Comparison of ENCODE assay signal across 9 cellular contexts in genomic region chr17:22506231-22506630, GRCh38.
"Had no signal": no experiment of that assay in that cellular context is flagged by ENCODE, and none has a peak within 500 bp of the region (broad histone marks: within the 10 kb centered on the region; RNA-seq: fewer than 3 reads in every experiment).

No MANE protein-coding gene starts in this region.

- H2AFZ ChIP-seq: GM23248 had no signal

- DNase-seq: GM23248, GOT3, H7, HFFc6, KBM-7 had no signal

- ATAC-seq: HCT116, HepG2 had no signal

- H3K36me3 ChIP-seq: HAP-1 had no signal

- H3K4me1 ChIP-seq: HAP-1 had no signal

- H3K9me3 ChIP-seq: HAP-1 had no signal

- H3K9ac ChIP-seq: GM23248 had no signal

- H3K4me3 ChIP-seq: GM23248, HAP-1 had no signal

- H3K27ac ChIP-seq: GM23248, HL-60 had no signal
